ENCODE assay signal across 26 cellular contexts in the genomic region with DNA sequence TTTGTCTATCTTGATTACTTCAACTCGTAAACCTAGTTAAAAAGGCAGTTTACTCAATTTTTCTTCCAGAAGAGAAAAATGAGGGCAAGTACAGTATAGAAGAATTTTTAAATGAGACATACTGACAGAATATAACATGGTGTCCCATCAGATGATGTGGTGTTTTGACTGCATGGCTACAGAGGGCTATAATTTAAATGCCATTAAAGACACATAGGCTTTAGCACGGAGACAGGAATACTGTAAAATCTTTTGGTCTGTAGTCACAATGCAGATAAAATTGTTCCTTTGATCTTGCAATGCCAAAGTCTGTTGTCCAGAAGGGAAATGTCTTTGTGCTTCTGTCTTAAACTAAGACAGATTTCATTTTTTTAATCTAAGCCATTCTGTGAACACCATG.
DNase-seq lines count a peak whose midpoint lies in the region; ATAC-seq, FAIRE-seq and TF ChIP-seq lines count a peak whose summit lies in the region.
"Had no signal": no experiment of that assay in that cellular context is flagged by ENCODE, and none has a peak within 500 bp of the region (broad histone marks: within the 10 kb centered on the region; RNA-seq: fewer than 3 reads in every experiment).

No MANE protein-coding gene starts in this region.

- DNase-seq in A673 (ENCODE audit: low spot score) = no peak
- DNase-seq in HL-60 (ENCODE audit: low read depth in 1 of 2, low spot score in 1 of 2) = no peak
- DNase-seq in activated naive CD4-positive, alpha-beta T cell treated with anti-CD3 and anti-CD28 coated beads, Interleukin-2, amount 50 U/mL, for 72 hours (ENCODE audit: low spot score in 2 of 2) = no peak
- DNase-seq in DMS114 treated with DMSO at 0.1 percent for 48 hours (lab: John Stamatoyannopoulos, UW; ENCODE audit: unreplicated experiment) = no peak
- DNase-seq in activated naive CD4-positive, alpha-beta T cell (lab: John Stamatoyannopoulos, UW) = no peak
- DNase-seq: C1 segment of cervical spinal cord; Calu3; CD8-positive, alpha-beta memory T cell; DMS53; EL; GF-D8; GOT3; HCEC 1CT; NCI-H1105; NCI-H2081; NCI-H2171; NCI-H446; NCI-H526; SHP77; SK-N-SH had no signal

- no peaks in the 10 kb centered on the region for H3K27me3 Mint-ChIP-seq in nephron (ENCODE audit: low read depth)

- H3K9me3 Mint-ChIP-seq in nephron = no peaks in the 10 kb centered on the region
- no peaks in the 10 kb centered on the region for H3K9me3 Mint-ChIP-seq in activated naive CD4-positive, alpha-beta T cell treated with anti-CD3 and anti-CD28 coated beads, Interleukin-2, amount 50 U/mL, for 72 hours
- H3K9me3 Mint-ChIP-seq: CD8-positive, alpha-beta memory T cell had no signal

- ATAC-seq in HG02885 (IDR thresholded peaks at IDR 0.05; ENCODE audit: poor library complexity, unreplicated experiment) = no peak
- ATAC-seq in activated naive CD4-positive, alpha-beta T cell treated with anti-CD3 and anti-CD28 coated beads, Interleukin-2, amount 50 U/mL, for 72 hours = no peak

- peak overlapping the region; percentile 94 for H3K27ac ChIP-seq in A673 (ENCODE audit: low read depth, low read length, poor library complexity, severe bottlenecking)
- H3K27ac ChIP-seq in HL-60 (replicated peaks) = 0 out of 2 replicates have a peak overlapping the region, but pooled peaks have one; percentile 7
- H3K27ac ChIP-seq: 22Rv1, KMS-11 had no signal

- H3K4me1 Mint-ChIP-seq in nephron = peaks cover 20% of the 10 kb centered on the region

- H3K27me3 ChIP-seq in A673 (replicated peaks; ENCODE audit: insufficient read depth, low read depth, low read length, poor library complexity) (no peaks in the 10 kb centered on the region), HL-60 (ENCODE audit: insufficient read depth, poor library complexity, severe bottlenecking) (no peaks in the 10 kb centered on the region)

- H3K36me3 Mint-ChIP-seq in nephron (ENCODE audit: low read depth) = peaks cover 18% of the 10 kb centered on the region
- H3K36me3 Mint-ChIP-seq in activated naive CD4-positive, alpha-beta T cell treated with anti-CD3 and anti-CD28 coated beads, Interleukin-2, amount 50 U/mL, for 72 hours = no peaks in the 10 kb centered on the region

- H3K36me3 ChIP-seq in A673 (ENCODE audit: insufficient read depth, low read length, poor library complexity, severe bottlenecking) = peaks cover 23% of the 10 kb centered on the region

- TF ChIP-seq CTCF in A673 (conservative IDR thresholded peaks at IDR 0.05; ENCODE audit: low read depth, low read length) = no peak
- no peak for TF ChIP-seq CTCF in HL-60 (IDR thresholded peaks at IDR 0.05; ENCODE audit: insufficient read depth, low read length)
- no peak for TF ChIP-seq CTCF in nephron (IDR thresholded peaks at IDR 0.05; ENCODE audit: unreplicated experiment in 3 of 3)

- H3K9me3 ChIP-seq in A673 (ENCODE audit: low read depth, low read length, poor library complexity, severe bottlenecking) = no peaks in the 10 kb centered on the region
- H3K9me3 ChIP-seq: SK-N-SH had no signal

- H3K4me3 ChIP-seq in A673 (ENCODE audit: low read depth, low read length, poor library complexity, severe bottlenecking) (no peak overlapping the region), HL-60 (replicated peaks; ENCODE audit: insufficient read depth, low read length) (no peak overlapping the region)

- no TSS peak for BruUV-seq in A673 (replicated peaks; lab: Mats Ljungman, UMichigan)

- FAIRE-seq in TTC549 (lab: Jason Lieb, UNC) = peak; percentile 3
- FAIRE-seq: HTR-8/SVneo had no signal

- CTCF ChIA-PET in A673 (lab: Charles Lee) = no interaction called here

- no peak overlapping the region for H3K4me3 Mint-ChIP-seq in nephron
- H3K4me3 Mint-ChIP-seq: CD8-positive, alpha-beta memory T cell had no signal

- POLR2A ChIA-PET in A673 (lab: Charles Lee; ENCODE audit: low non-redundant PET) = interaction anchor here (0.6 kb wide), 1 partner anchor 112 kb away, joined by 4 read pairs; no protein-coding TSS in a partner anchor

- intact Hi-C loops in A673 (cut with micrococcal nuclease; ENCODE audit: unreplicated experiment) = no loop called here

- H3K27ac Mint-ChIP-seq in nephron = peak overlapping the region; percentile 15 to 69 (median 43)
- H3K27ac Mint-ChIP-seq in activated naive CD4-positive, alpha-beta T cell treated with anti-CD3 and anti-CD28 coated beads, Interleukin-2, amount 50 U/mL, for 72 hours = no peak overlapping the region
- H3K27ac Mint-ChIP-seq: CD8-positive, alpha-beta memory T cell had no signal

- peaks cover 73% of the 10 kb centered on the region for H3K4me1 ChIP-seq in A673 (ENCODE audit: insufficient read depth, low read length, poor library complexity, severe bottlenecking)

Comparison
In these comparisons a context has a peak if more than half of its experiments do, and no peak if none do; other contexts are left out.
1. H3K27ac Mint-ChIP-seq: peak in nephron (3 of 3); none in activated naive CD4-positive, alpha-beta T cell treated with anti-CD3 and anti-CD28 coated beads, Interleukin-2, amount 50 U/mL, for 72 hours (0 of 2).